Comparison of ENCODE assay signal across 15 cellular contexts in the genomic region with DNA sequence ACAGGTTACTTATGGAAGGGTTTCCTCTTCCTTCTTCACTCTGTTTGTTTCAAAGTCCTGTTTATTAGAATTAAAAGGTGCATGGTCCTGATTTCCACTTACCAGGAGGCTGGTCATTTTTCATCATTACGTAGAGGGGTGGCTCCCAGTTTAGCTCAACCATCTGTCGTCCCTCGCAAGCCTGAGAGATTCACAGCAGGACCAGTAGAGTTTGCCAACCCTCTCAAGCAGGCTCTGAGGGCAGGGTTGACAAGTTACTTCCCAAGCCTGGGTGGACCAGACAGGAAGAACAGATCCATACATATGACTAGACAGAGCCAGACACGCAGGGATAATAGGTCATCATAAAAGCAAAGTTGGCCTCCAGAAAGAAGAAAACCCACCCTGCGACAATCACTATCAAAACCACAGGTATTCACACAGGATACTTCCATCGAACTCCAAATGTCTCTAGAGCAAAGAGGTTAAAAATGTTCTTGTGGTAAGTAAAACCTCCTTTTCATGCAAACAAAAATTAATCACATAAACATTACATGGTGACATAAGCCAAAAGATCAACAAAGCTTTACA.
DNase-seq lines count a peak whose midpoint lies in the region; ATAC-seq and TF ChIP-seq lines count a peak whose summit lies in the region.
"Had no signal": no experiment of that assay in that cellular context is flagged by ENCODE, and none has a peak within 500 bp of the region (broad histone marks: within the 10 kb centered on the region; RNA-seq: fewer than 3 reads in every experiment).

No MANE protein-coding gene starts in this region.

- no peaks in the 10 kb centered on the region for H3K27me3 Mint-ChIP-seq in neural crest cell (ENCODE audit: low read depth)

- H3K4me3 ChIP-seq in prostate gland = no peak overlapping the region
- H3K4me3 ChIP-seq: GM23248 had no signal

- ATAC-seq in GM18909 (IDR thresholded peaks at IDR 0.05; ENCODE audit: poor library complexity, unreplicated experiment) (no peak), GM19023 (IDR thresholded peaks at IDR 0.05; ENCODE audit: unreplicated experiment) (no peak)
- ATAC-seq: CD8-positive, alpha-beta T cell had no signal

- DNase-seq in DMS79 treated with DMSO at 0.1 percent for 48 hours (lab: John Stamatoyannopoulos, UW) = peak; percentile 8
- no peak for DNase-seq in DMS79 (lab: John Stamatoyannopoulos, UW)
- DNase-seq in NCI-H69 (lab: John Stamatoyannopoulos, UW) = peak; percentile 95
- peak; percentile 81 for DNase-seq in cerebellum (ENCODE audit: low spot score)
- DNase-seq in neural crest cell (ENCODE audit: low read depth, low spot score) = no peak
- DNase-seq in prostate gland (ENCODE audit: low spot score) = no peak
- DNase-seq: CD8-positive, alpha-beta T cell; GM23248; NCI-H1092; NCI-H187; NCI-H526; SHP77 treated with DMSO at 0.1 percent for 48 hours had no signal

- no peak for TF ChIP-seq POLR2A in prostate gland (IDR thresholded peaks at IDR 0.05)

- H3K27ac ChIP-seq in prostate gland = no peak overlapping the region
- H3K27ac ChIP-seq: 22Rv1, GM23248 had no signal

- peaks cover 31% of the 10 kb centered on the region for H3K36me3 Mint-ChIP-seq in neural crest cell (ENCODE audit: low read depth)
- H3K36me3 Mint-ChIP-seq: CD8-positive, alpha-beta T cell had no signal

- H3K36me3 ChIP-seq in prostate gland = no peaks in the 10 kb centered on the region

- no peak overlapping the region for H3K4me3 Mint-ChIP-seq in neural crest cell
- H3K4me3 Mint-ChIP-seq: CD8-positive, alpha-beta T cell had no signal

- 66% methylated on average over 6 of the region's 6 CpGs for WGBS in prostate gland

- TF ChIP-seq CTCF in neural crest cell (conservative IDR thresholded peaks at IDR 0.05) (no peak), prostate gland (IDR thresholded peaks at IDR 0.05) (no peak)

- H3K9me3 Mint-ChIP-seq in neural crest cell = peaks cover 6% of the 10 kb centered on the region

- intact Hi-C loops in prostate gland (cut with DNase I) = no loop called here

- no peaks in the 10 kb centered on the region for H3K4me1 Mint-ChIP-seq in neural crest cell

- H3K9me3 ChIP-seq in prostate gland = no peaks in the 10 kb centered on the region

- no peaks in the 10 kb centered on the region for H3K27me3 ChIP-seq in prostate gland (replicated peaks; ENCODE audit: insufficient read depth)

- H3K27ac Mint-ChIP-seq in neural crest cell (ENCODE audit: unreplicated experiment) = peak overlapping the region; percentile 52
- H3K27ac Mint-ChIP-seq: CD8-positive, alpha-beta T cell had no signal

- H3K4me1 ChIP-seq in prostate gland (replicated peaks) = no peaks in the 10 kb centered on the region

Comparison
In these comparisons a context has a peak if more than half of its experiments do, and no peak if none do; other contexts are left out.
1. DNase-seq: peak in DMS79 treated with DMSO at 0.1 percent for 48 hours (single experiment), NCI-H69 (single experiment) and cerebellum (single experiment); none in DMS79 (single experiment), neural crest cell (single experiment) and prostate gland (single experiment).